In genomic region chr5:56732147-56732546, GRCh38 we compare ENCODE assay signal across 21 cellular contexts.
"Had no signal": no experiment of that assay in that cellular context is flagged by ENCODE, and none has a peak within 500 bp of the region (broad histone marks: within the 10 kb centered on the region; RNA-seq: fewer than 3 reads in every experiment).

No MANE protein-coding gene starts in this region.

- H3K36me3 Mint-ChIP-seq: neural progenitor cell had no signal

- H3K9me3 Mint-ChIP-seq: neural progenitor cell had no signal

- H3K4me3 Mint-ChIP-seq: naive thymus-derived CD8-positive, alpha-beta T cell; neural progenitor cell had no signal

- H3K4me2 ChIP-seq: hepatocyte, neural progenitor cell had no signal

- H3K27me3 Mint-ChIP-seq: progenitor cell of endocrine pancreas had no signal

- DNase-seq: central memory CD4-positive, alpha-beta T cell; effector CD8-positive, alpha-beta T cell; foreskin keratinocyte; head of caudate nucleus; left colon; naive thymus-derived CD8-positive, alpha-beta T cell; nucleus accumbens; ovary; right cardiac atrium; small intestine; stimulated activated CD4-positive, alpha-beta T cell treated with anti-CD3 and anti-CD28 coated beads, Interleukin-12 subunit alpha, Interleukin-12 subunit beta, amount 100 ng/mL, for 4 hours; stimulated activated naive CD8-positive, alpha-beta T cell treated with anti-CD3 and anti-CD28 coated beads, Interleukin-15, Interleukin-2, amounts not matched to agents 100 U/mL and 50 U/mL, for 24 hours; testis; transverse colon had no signal

- H3K9me3 ChIP-seq: esophagus muscularis mucosa, ovary, testis, transverse colon had no signal

- H3K27ac Mint-ChIP-seq: neural progenitor cell, progenitor cell of endocrine pancreas had no signal

- FAIRE-seq: endometrium, small intestine had no signal

- H3K36me3 ChIP-seq: esophagus muscularis mucosa, neural progenitor cell, ovary, transverse colon had no signal

- H3K27ac ChIP-seq: coronary artery, epithelial cell of prostate, esophagus muscularis mucosa, foreskin keratinocyte, hepatocyte, neural progenitor cell, ovary, testis, transverse colon had no signal

- H3K4me1 ChIP-seq: testis had no signal

- H3K27me3 ChIP-seq: esophagus muscularis mucosa, hepatocyte, neural progenitor cell, ovary, testis, transverse colon had no signal

- H3K4me3 ChIP-seq: coronary artery, esophagus muscularis mucosa, hepatocyte, neural progenitor cell, ovary, testis, transverse colon had no signal

- H3K9ac ChIP-seq: neural progenitor cell had no signal
